8 cellular contexts compared by ENCODE assay signal in the genomic region with DNA sequence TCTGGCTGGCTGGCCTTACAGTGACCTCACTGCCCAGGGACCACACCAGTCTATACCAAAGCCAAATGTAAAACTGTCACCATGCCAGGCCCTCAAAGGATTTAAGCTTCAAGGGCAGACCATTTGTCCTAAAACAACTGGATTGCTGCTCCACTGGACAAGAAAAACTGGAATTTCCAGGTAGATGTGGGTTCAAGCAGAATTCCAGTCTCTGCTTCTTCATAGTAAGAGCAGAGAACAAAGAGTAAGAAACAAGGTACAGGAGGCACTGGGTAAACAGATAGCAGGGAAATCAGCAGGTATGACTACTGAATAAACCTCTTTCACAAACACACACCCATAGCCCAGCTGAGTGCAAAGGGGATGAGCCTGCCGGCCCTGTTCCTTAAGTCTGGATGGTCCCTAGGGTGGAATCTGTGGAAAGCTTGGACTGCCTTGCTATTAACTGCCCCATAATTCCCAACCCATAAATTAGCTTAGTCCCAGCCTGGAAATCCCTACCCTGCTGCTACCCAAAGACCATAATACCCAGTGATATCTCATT. TPM values are rescaled to one million over a fixed set of nuclear protein-coding genes. Genes with fewer than 3 reads are reported as not detected.
DNase-seq lines count a peak whose midpoint lies in the region; ATAC-seq, FAIRE-seq and TF ChIP-seq lines count a peak whose summit lies in the region.

No MANE protein-coding gene starts in this region.

- peak overlapping the region; percentile 89 to 97 (median 93) for H3K4me3 Mint-ChIP-seq in IgD-negative memory B cell
- peak overlapping the region in 7 of 8 donors; percentile 82 to 100 (median 92) for H3K4me3 Mint-ChIP-seq in naive B cell

- BruUV-seq in GM12878 (replicated peaks; lab: Mats Ljungman, UMichigan): no TSS peak

- WGBS in GM12878 (ENCODE audit: insufficient coverage, insufficient replicate concordance, low lambda C conversion rate, missing lambda C conversion rate): 44% methylated on average over 1 of the region's 1 CpG

- H3K79me2 ChIP-seq in GM12878 (ENCODE audit: control insufficient read depth, insufficient read depth, low read length): peaks cover 100% of the 10 kb centered on the region

- no peaks in the 10 kb centered on the region; a peak in 1 of 4 replicates for H3K36me3 ChIP-seq in GM12878 (ENCODE audit: control insufficient read depth in 2 of 2, insufficient read depth in 2 of 2, low read length in 1 of 2)

- no peak for TF ChIP-seq RAD21 in GM12878 (IDR thresholded peaks at IDR 0.05; ENCODE audit: insufficient read depth, low read depth, low read length)

- H2AFZ ChIP-seq in GM12878 (ENCODE audit: control insufficient read depth, low read depth, low read length): no peak overlapping the region

- H3K9me3 Mint-ChIP-seq in IgD-negative memory B cell: no peaks in the 10 kb centered on the region
- no peaks in the 10 kb centered on the region for H3K9me3 Mint-ChIP-seq in naive B cell

- TF ChIP-seq CTCF in AG04450 (IDR thresholded peaks at IDR 0.05; ENCODE audit: low read depth, low read length) (no peak), GM12878 (IDR thresholded peaks at IDR 0.05 in 2 of 3, conservative IDR thresholded peaks at IDR 0.05 in 1 of 3; ENCODE audit: control insufficient read depth in 2 of 3, extremely low read depth in 1 of 3, insufficient read depth in 1 of 3, low read depth in 3 of 3, low read length in 3 of 3) (no peak)

- peak overlapping the region; percentile 92 to 99 (median 98) for H3K27ac Mint-ChIP-seq in IgD-negative memory B cell
- H3K27ac Mint-ChIP-seq in naive B cell: peak overlapping the region; percentile 94 to 98 (median 96)

- POLR2A ChIA-PET in AG04450 (lab: Yijun Ruan, JAX) (interaction anchor here (0.7 to 1.9 kb wide), 7 partner anchors 11 to 141 kb away, joined by 3 to 13 read pairs (median 5); no protein-coding TSS in a partner anchor), GM12878 (lab: Charles Lee) (interaction anchor here (0.6 to 8.5 kb wide), 13 partner anchors 8 to 163 kb away, joined by 3 to 73 read pairs (median 3); a partner anchor contains a TSS), HEK293T (lab: Yijun Ruan, JAX) (no interaction called here)

- RAD21 ChIA-PET in GM12878 (lab: Charles Lee; ENCODE audit: unreplicated experiment): interaction anchor here (1.0 to 7.2 kb wide), 9 partner anchors 10 to 81 kb away, joined by 3 to 46 read pairs (median 6); no protein-coding TSS in a partner anchor

- peak overlapping the region; percentile 31; the same call in 1 of the 2 replicates for H3K4me3 ChIP-seq in AG04450 (ENCODE audit: low read depth, low read length)
- H3K4me3 ChIP-seq in GM12878: peak overlapping the region; percentile 90

- peaks cover 62% of the 10 kb centered on the region for H3K4me1 ChIP-seq in GM12878 (ENCODE audit: control insufficient read depth, insufficient read depth, low read length)

- intact Hi-C loops in GM12878 (cut with micrococcal nuclease; ENCODE audit: unreplicated experiment): loop anchor here (5.0 to 10.0 kb wide), 2 partner anchors 34 to 133 kb away; a partner anchor contains a TSS

- H3K36me3 Mint-ChIP-seq in IgD-negative memory B cell (peaks cover 3% of the 10 kb centered on the region), naive B cell (no peaks in the 10 kb centered on the region)

- CTCF ChIA-PET in AG04450 (lab: Charles Lee): interaction anchor here (0.6 to 0.9 kb wide), 2 partner anchors 10 to 35 kb away, joined by 4 to 5 read pairs; no protein-coding TSS in a partner anchor
- CTCF ChIA-PET in GM12878 (lab: Yijun Ruan, JAX): interaction anchor here (0.9 to 7.2 kb wide), 9 partner anchors 9 to 83 kb away, joined by 3 to 58 read pairs (median 10); no protein-coding TSS in a partner anchor
- CTCF ChIA-PET in HEK293T (lab: Yijun Ruan, JAX): no interaction called here

- H3K9me3 ChIP-seq in AG04450 (ENCODE audit: control insufficient read depth, insufficient read depth, low read length) (no peaks in the 10 kb centered on the region; the same call in 1 of the 2 replicates), GM12878 (replicated peaks; ENCODE audit: control insufficient read depth, insufficient read depth, low read length) (no peaks in the 10 kb centered on the region)

- H3K27me3 Mint-ChIP-seq in IgD-negative memory B cell (no peaks in the 10 kb centered on the region), naive B cell (no peaks in the 10 kb centered on the region)

- H3K9ac ChIP-seq in GM12878 (ENCODE audit: control insufficient read depth, insufficient read depth, low read length): peak overlapping the region; percentile 70

- ATAC-seq in GM12878 (no peak), naive B cell (ENCODE audit: low read depth in 2 of 2) (no peak), GM21381 (IDR thresholded peaks at IDR 0.05; ENCODE audit: unreplicated experiment) (no peak), GM18502 (IDR thresholded peaks at IDR 0.05; ENCODE audit: poor library complexity, unreplicated experiment) (no peak), HG03342 (IDR thresholded peaks at IDR 0.05; ENCODE audit: unreplicated experiment) (no peak)

- no peak for TF ChIP-seq POLR2A in GM12878 (IDR thresholded peaks at IDR 0.05; ENCODE audit: low read depth, low read length)

- SMC1A ChIA-PET in GM12878 (lab: Charles Lee; ENCODE audit: uncharacterized antibody, unreplicated experiment): interaction anchor here (1.1 to 10.4 kb wide), 12 partner anchors 9 to 132 kb away, joined by 3 to 172 read pairs (median 7); no protein-coding TSS in a partner anchor

- peak overlapping the region; percentile 86 for H3K4me2 ChIP-seq in GM12878 (ENCODE audit: control insufficient read depth, insufficient read depth)

- DNase-seq in AG04450 (ENCODE audit: low read depth, low spot score): no peak
- no peak for DNase-seq in GM12878 (ENCODE audit: low read depth, low spot score)
- no peak for DNase-seq in naive B cell
- no peak for DNase-seq in HEK293T (ENCODE audit: extremely low spot score)

- in situ Hi-C loops in GM12878 (cut with MboI): no loop called here

- 0 out of 2 replicates have a peak, but pooled peaks cover 3% of the 10 kb centered on the region for H4K20me1 ChIP-seq in GM12878 (ENCODE audit: control insufficient read depth, insufficient read depth)

- TF ChIP-seq EP300 in GM12878 (IDR thresholded peaks at IDR 0.05; ENCODE audit: borderline replicate concordance in 1 of 2, control insufficient read depth in 1 of 2, low read depth in 2 of 2, low read length in 2 of 2): no peak

- H3K27ac ChIP-seq in AG04450 (ENCODE audit: low read depth, low read length): peak overlapping the region; percentile 95
- peak overlapping the region; percentile 92 for H3K27ac ChIP-seq in GM12878 (ENCODE audit: control insufficient read depth, insufficient read depth)

- no peak for FAIRE-seq in GM12878 (lab: Jason Lieb, UNC)

- H3K27me3 ChIP-seq in AG04450 (ENCODE audit: control insufficient read depth, insufficient read depth, low read length) (no peaks in the 10 kb centered on the region), GM12878 (replicated peaks in 1 of 2; ENCODE audit: control insufficient read depth in 2 of 2, insufficient read depth in 2 of 2, low read length in 1 of 2) (no peaks in the 10 kb centered on the region)

- H3K4me1 Mint-ChIP-seq in IgD-negative memory B cell (peaks cover 49 to 71% (median 63%) of the 10 kb centered on the region in 3 donors), naive B cell (peaks cover 77 to 87% (median 85%) of the 10 kb centered on the region in 3 donors)

TF ChIP-seq in GM12878, 131 proteins besides CTCF, POLR2A, EP300 and RAD21 (continues in another document):
- no peak for TF ChIP-seq POLR2AphosphoS5 (IDR thresholded peaks at IDR 0.05; ENCODE audit: low read length)

TF ChIP-seq in HEK293T, 16 proteins besides CTCF, POLR2A, EP300 and RAD21 (continues in another document):
- no peak for TF ChIP-seq FOXM1 (IDR thresholded peaks at IDR 0.05; ENCODE audit: borderline replicate concordance)
- no peak for TF ChIP-seq FOXA1 (IDR thresholded peaks at IDR 0.05)
- no peak for TF ChIP-seq LEF1 (IDR thresholded peaks at IDR 0.05; ENCODE audit: borderline replicate concordance)
- no peak for TF ChIP-seq ZNF384 (IDR thresholded peaks at IDR 0.05)
- no peak for TF ChIP-seq SUZ12 (IDR thresholded peaks at IDR 0.05)
- no peak for TF ChIP-seq ELF4 (IDR thresholded peaks at IDR 0.05)
- no peak for TF ChIP-seq FOXK2 (IDR thresholded peaks at IDR 0.05)
- no peak for TF ChIP-seq SP1 (IDR thresholded peaks at IDR 0.05)
- TF ChIP-seq ARNT (IDR thresholded peaks at IDR 0.05): no peak
- no peak for TF ChIP-seq CTBP1 (IDR thresholded peaks at IDR 0.05; ENCODE audit: borderline replicate concordance)
- TF ChIP-seq NFRKB (IDR thresholded peaks at IDR 0.05): no peak
- TF ChIP-seq L3MBTL2 (conservative IDR thresholded peaks at IDR 0.05): no peak
- no peak for TF ChIP-seq TARDBP (IDR thresholded peaks at IDR 0.05)

RNA-seq across cellular contexts. Expression of a gene that starts 5.5 kb away (rescaled TPM):
- polyA plus RNA-seq in AG04450 (2011; rRNA removed) (55.3 and 57.0 TPM in 2 replicates), IgD-negative memory B cell (55.1 TPM), GM12878 (2011; rRNA removed) (29.6 and 36.5 TPM in 2 replicates), GM12878 (2014; fragmentation: Illumina TruSeq; extraction: Trizol) (66.7 and 68.8 TPM in 2 replicates), GM12878 (2014; fragmentation: Nextera tagmentation; extraction: Ambion mirVana) (10 to 100 TPM; 22.4 to 23.3 TPM), GM12878 (2014; rRNA removed) (42.6 and 45.5 TPM in 2 replicates), GM12878 (2016; fragmentation: Nextera tagmentation; extraction: Ambion mirVana) (10 to 100 TPM; 50.2 to 50.8 TPM), naive B cell (ENCODE audit: low read depth in 6 of 6) (100 to 1,000 TPM in 1 of 6 donors, 10 to 100 TPM in 5; 30.4 to 112 (median 72.8) TPM)
- polyA minus RNA-seq in AG04450 (2011; rRNA and poly(A)+ RNA removed): 64.4 and 70.9 TPM in 2 replicates
- total RNA-seq in GM12878 (2013; cell fraction: nucleolus; rRNA removed): 47.6 and 51.1 TPM in 2 replicates
- total RNA-seq in GM12878 (2014; rRNA removed) (23.4 and 24.2 TPM in 2 replicates), GM12878 (2014; rRNA removed; fragmentation: Illumina TruSeq; extraction: Trizol) (12.7 and 15.3 TPM in 2 replicates), GM12878 (2021) (77.5 and 79.0 TPM in 2 replicates)
- 50.1 TPM for polyA plus RNA-seq in GM12878 (2011; ENCODE audit: low read depth)
- 36.7 and 49.7 TPM in 2 replicates for polyA plus RNA-seq in GM12878 (2011; cell fraction: cytosol; rRNA removed)
- 16.8 and 18.8 TPM in 2 replicates for polyA plus RNA-seq in GM12878 (2011; cell fraction: nucleus; rRNA removed)
- polyA plus RNA-seq in GM12878 (2012): 58.2 and 65.9 TPM in 2 replicates
- 48.3 and 58.3 TPM in 2 replicates for polyA minus RNA-seq in GM12878 (2011; rRNA and poly(A)+ RNA removed)
- 25.8 and 27.2 TPM in 2 replicates for polyA minus RNA-seq in GM12878 (2011; cell fraction: cytosol; rRNA and poly(A)+ RNA removed)
- polyA minus RNA-seq in GM12878 (2011; cell fraction: nucleus; rRNA and poly(A)+ RNA removed): 10.3 and 16.8 TPM in 2 replicates
